In genomic region chr2:180728928-180729559, GRCh38 we compare ENCODE assay signal across 12 cellular contexts.
DNase-seq lines count a peak whose midpoint lies in the region; ATAC-seq, FAIRE-seq and TF ChIP-seq lines count a peak whose summit lies in the region.
"Had no signal": no experiment of that assay in that cellular context is flagged by ENCODE, and none has a peak within 500 bp of the region (broad histone marks: within the 10 kb centered on the region; RNA-seq: fewer than 3 reads in every experiment).

No MANE protein-coding gene starts in this region.

- peak overlapping the region; percentile 86 for H2BK5ac ChIP-seq in IMR-90 (ENCODE audit: low read depth, low read length, poor library complexity, severe bottlenecking)

- H2AFZ ChIP-seq in IMR-90 (replicated peaks; ENCODE audit: low read length, poor library complexity) (no peak overlapping the region), K562 (ENCODE audit: low read depth, low read length) (no peak overlapping the region)

- H3K4me1 ChIP-seq in IMR-90 (ENCODE audit: control insufficient read depth, insufficient read depth, low read length) (peaks cover 3% of the 10 kb centered on the region; the same call in 1 of the 2 replicates), K562 (replicated peaks in 1 of 2; ENCODE audit: control insufficient read depth in 2 of 2, insufficient read depth in 2 of 2, low read length in 2 of 2) (no peaks in the 10 kb centered on the region)

- H3K9me3 Mint-ChIP-seq in immature natural killer cell = peaks cover 0 to 5% (median 0%) of the 10 kb centered on the region in 6 donors
- H3K9me3 Mint-ChIP-seq in activated CD4-positive, alpha-beta T cell treated with anti-CD3 and anti-CD28 coated beads, Interleukin-2, amount 10 ng/mL, durations not matched to agents 24 days and 14 days = no peaks in the 10 kb centered on the region
- H3K9me3 Mint-ChIP-seq: naive B cell; stimulated activated effector memory CD8-positive, alpha-beta T cell treated with anti-CD3 and anti-CD28 coated beads, Interleukin-12 subunit alpha, Interleukin-12 subunit beta, amount 100 ng/mL, for 72 hours had no signal

- H4K91ac ChIP-seq in IMR-90 (ENCODE audit: insufficient read depth, low read depth, low read length) = peak overlapping the region; percentile 64

- in situ Hi-C loops in IMR-90 (cut with MboI; ENCODE audit: low sequenced_read_pairs) (no loop called here), K562 (cut with MboI) (no loop called here)

- ATAC-seq in IMR-90 (ENCODE audit: low read depth) = peak; percentile 92
- ATAC-seq in K562 = no peak
- ATAC-seq: stimulated activated effector memory CD8-positive, alpha-beta T cell treated with anti-CD3 and anti-CD28 coated beads, Interleukin-12 subunit alpha, Interleukin-12 subunit beta, amount 100 ng/mL, for 72 hours had no signal

- TF ChIP-seq POLR2A in IMR-90 (IDR thresholded peaks at IDR 0.05; ENCODE audit: low read depth, low read length) (no peak), K562 (conservative IDR thresholded peaks at IDR 0.05) (no peak)

- peak overlapping the region; percentile 68 for H3K4ac ChIP-seq in IMR-90 (ENCODE audit: low read depth, low read length)

- peak; percentile 83 for DNase-seq in AG10803 (ENCODE audit: low read depth)
- peak; percentile 94 for DNase-seq in IMR-90
- DNase-seq in K562 (ENCODE audit: extremely low read depth in 1 of 4, low spot score in 3 of 4) = no peak
- DNase-seq in kidney epithelial cell (ENCODE audit: low read depth) = peak; percentile 76
- no peak for DNase-seq in iPS-NIHi11 (ENCODE audit: low spot score)
- DNase-seq in nucleus accumbens (lab: John Stamatoyannopoulos, UW) = no peak
- no peak for DNase-seq in immature natural killer cell
- DNase-seq in activated CD4-positive, alpha-beta T cell treated with anti-CD3 and anti-CD28 coated beads, Interleukin-2, amount 10 ng/mL, durations not matched to agents 24 days and 14 days = no peak
- DNase-seq: cortex of kidney, naive B cell, NCI-H2029 treated with DMSO at 0.1 percent for 48 hours had no signal

- H2AK5ac ChIP-seq in IMR-90 (ENCODE audit: low read depth, low read length) = no peak overlapping the region

- H2BK20ac ChIP-seq in IMR-90 (ENCODE audit: low read depth, low read length) = peak overlapping the region; percentile 86

- CTCF ChIA-PET in IMR-90 (lab: Yijun Ruan, JAX) (interaction anchor here (0.5 to 1.1 kb wide), 4 partner anchors 11 to 525 kb away, joined by 3 read pairs; no protein-coding TSS in a partner anchor), K562 (lab: Yijun Ruan, JAX; ENCODE audit: low intra/inter-chr PET ratio) (no interaction called here)

- H3K4me3 Mint-ChIP-seq in immature natural killer cell = no peak overlapping the region
- no peak overlapping the region for H3K4me3 Mint-ChIP-seq in activated CD4-positive, alpha-beta T cell treated with anti-CD3 and anti-CD28 coated beads, Interleukin-2, amount 10 ng/mL, durations not matched to agents 24 days and 14 days
- H3K4me3 Mint-ChIP-seq: naive B cell; stimulated activated effector memory CD8-positive, alpha-beta T cell treated with anti-CD3 and anti-CD28 coated beads, Interleukin-12 subunit alpha, Interleukin-12 subunit beta, amount 100 ng/mL, for 72 hours had no signal

- H4K20me1 ChIP-seq in IMR-90 (ENCODE audit: insufficient read depth, low read length) (no peaks in the 10 kb centered on the region), K562 (replicated peaks; ENCODE audit: control insufficient read depth, insufficient read depth, low read length) (no peaks in the 10 kb centered on the region)

- peak overlapping the region; percentile 10; the same call in 1 of the 2 replicates for H3K14ac ChIP-seq in IMR-90 (replicated peaks; ENCODE audit: low read depth, low read length)

- H3K9me1 ChIP-seq in IMR-90 (ENCODE audit: insufficient read depth, low read length) = no peaks in the 10 kb centered on the region
- no peaks in the 10 kb centered on the region for H3K9me1 ChIP-seq in K562 (ENCODE audit: control insufficient read depth, insufficient read depth, low read length)

- FAIRE-seq in K562 (lab: Jason Lieb, UNC) = no peak

- TF ChIP-seq RAD21 in IMR-90 (IDR thresholded peaks at IDR 0.05; ENCODE audit: low read length) = no peak
- TF ChIP-seq RAD21 in K562 (CRISPR knock-in tag; conservative IDR thresholded peaks at IDR 0.05 in 1 of 2, IDR thresholded peaks at IDR 0.05 in 1 of 2) = no peak

- peak overlapping the region; percentile 94 for H2BK120ac ChIP-seq in IMR-90 (ENCODE audit: low read depth, low read length)

- H3K27me3 Mint-ChIP-seq in immature natural killer cell (ENCODE audit: low read depth in 3 of 3) = no peaks in the 10 kb centered on the region
- H3K27me3 Mint-ChIP-seq in activated CD4-positive, alpha-beta T cell treated with anti-CD3 and anti-CD28 coated beads, Interleukin-2, amount 10 ng/mL, durations not matched to agents 24 days and 14 days = peaks cover 3% of the 10 kb centered on the region
- H3K27me3 Mint-ChIP-seq: naive B cell had no signal

- intact Hi-C loops in IMR-90 (cut with micrococcal nuclease) (loop anchor here (2.0 kb wide), 1 partner anchor 24 kb away; no protein-coding TSS in a partner anchor), K562 (cut with micrococcal nuclease) (no loop called here)
- intact Hi-C loops in activated CD4-positive, alpha-beta T cell treated with anti-CD3 and anti-CD28 coated beads, Interleukin-2, amount 10 ng/mL, durations not matched to agents 24 days and 14 days (cut with micrococcal nuclease) = no loop called here

- no peak overlapping the region for H2AK9ac ChIP-seq in IMR-90 (replicated peaks; ENCODE audit: low read depth, low read length, poor library complexity)

- H3K4me2 ChIP-seq in IMR-90 (ENCODE audit: low read depth, low read length) (peak overlapping the region; percentile 99), K562 (ENCODE audit: insufficient read depth, low read length) (no peak overlapping the region)

- no peak for TF ChIP-seq EP300 in K562 (IDR thresholded peaks at IDR 0.05; ENCODE audit: low read length)

- no peak for TF ChIP-seq CTCF in AG10803 (conservative IDR thresholded peaks at IDR 0.05; ENCODE audit: low read length)
- TF ChIP-seq CTCF in IMR-90 (conservative IDR thresholded peaks at IDR 0.05; ENCODE audit: low read depth, low read length) = no peak
- TF ChIP-seq CTCF in K562 (IDR thresholded peaks at IDR 0.05 in 2 of 3, conservative IDR thresholded peaks at IDR 0.05 in 1 of 3; ENCODE audit: insufficient read depth in 2 of 3, low read depth in 1 of 3, low read length in 3 of 3) = no peak
- no peak for TF ChIP-seq CTCF in kidney epithelial cell (IDR thresholded peaks at IDR 0.05; ENCODE audit: insufficient read depth, low read length, poor library complexity, severe bottlenecking)

- no peaks in the 10 kb centered on the region for H3K9me3 ChIP-seq in IMR-90 (ENCODE audit: control insufficient read depth, insufficient read depth, low read length)
- H3K9me3 ChIP-seq in K562 (replicated peaks; ENCODE audit: control insufficient read depth, insufficient read depth, low read depth, low read length) = no peaks in the 10 kb centered on the region

- POLR2A ChIA-PET in IMR-90 (lab: Charles Lee; ENCODE audit: unreplicated experiment) = no interaction called here
- POLR2A ChIA-PET in K562 (lab: Yijun Ruan, JAX) = interaction anchor here (1.8 kb wide), 1 partner anchor 11 kb away, joined by 4 read pairs; no protein-coding TSS in a partner anchor

- H3K4me1 Mint-ChIP-seq in immature natural killer cell = no peaks in the 10 kb centered on the region
- H3K4me1 Mint-ChIP-seq in activated CD4-positive, alpha-beta T cell treated with anti-CD3 and anti-CD28 coated beads, Interleukin-2, amount 10 ng/mL, durations not matched to agents 24 days and 14 days = no peaks in the 10 kb centered on the region
- H3K4me1 Mint-ChIP-seq: naive B cell; stimulated activated effector memory CD8-positive, alpha-beta T cell treated with anti-CD3 and anti-CD28 coated beads, Interleukin-12 subunit alpha, Interleukin-12 subunit beta, amount 100 ng/mL, for 72 hours had no signal

- H4K8ac ChIP-seq in IMR-90 (ENCODE audit: low read depth in 2 of 2, low read length in 2 of 2) = peak overlapping the region; percentile 38 to 71; a peak in 3 of 4 replicates

- H3K79me1 ChIP-seq in IMR-90 (ENCODE audit: low read depth in 1 of 2, low read length in 2 of 2) = no peaks in the 10 kb centered on the region

- dilution Hi-C loops in IMR-90 (cut with HindIII; ENCODE audit: low sequenced_read_pairs, unreplicated experiment) = no loop called here

- H3K27ac ChIP-seq in IMR-90 (ENCODE audit: insufficient read depth, low read length) (peak overlapping the region; percentile 30; the same call in 1 of the 2 replicates), K562 (ENCODE audit: extremely low read depth, low read depth, low read length) (no peak overlapping the region)

- BruUV-seq in IMR-90 (replicated peaks; lab: Mats Ljungman, UMichigan) (no TSS peak), K562 (replicated peaks; lab: Mats Ljungman, UMichigan) (no TSS peak)

- H3K27me3 ChIP-seq in IMR-90 (ENCODE audit: control insufficient read depth, insufficient read depth, low read length) = no peaks in the 10 kb centered on the region
- H3K27me3 ChIP-seq in K562 (ENCODE audit: control insufficient read depth in 2 of 2, insufficient read depth in 2 of 2, low read length in 2 of 2) = no peaks in the 10 kb centered on the region
- no peaks in the 10 kb centered on the region for H3K27me3 ChIP-seq in kidney epithelial cell (ENCODE audit: control insufficient read depth, insufficient read depth, low read length)

- WGBS in IMR-90 (ENCODE audit: extremely low coverage in 2 of 2, insufficient read length in 1 of 2), 2 experiments = no CpG with 5 or more reads among the region's 2 CpGs
- WGBS in K562 (ENCODE audit: insufficient coverage, low coverage, missing lambda C conversion rate) = 9% methylated on average over 2 of the region's 2 CpGs

- H3K18ac ChIP-seq in IMR-90 (ENCODE audit: low read depth, low read length) = peak overlapping the region; percentile 89; the same call in 1 of the 2 replicates

- H4K5ac ChIP-seq in IMR-90 (ENCODE audit: low read depth, low read length) = peak overlapping the region; percentile 2; the same call in 1 of the 2 replicates

- no peak overlapping the region for H3K4me3 ChIP-seq in AG10803 (ENCODE audit: low read length)
- H3K4me3 ChIP-seq in IMR-90 (ENCODE audit: insufficient read depth, low read depth, low read length) = peak overlapping the region; percentile 39; the same call in 1 of the 2 replicates
- H3K4me3 ChIP-seq in K562 = no peak overlapping the region
- no peak overlapping the region for H3K4me3 ChIP-seq in kidney epithelial cell (ENCODE audit: low read depth, low read length)

- H3K36me3 Mint-ChIP-seq in immature natural killer cell = no peaks in the 10 kb centered on the region
- H3K36me3 Mint-ChIP-seq in activated CD4-positive, alpha-beta T cell treated with anti-CD3 and anti-CD28 coated beads, Interleukin-2, amount 10 ng/mL, durations not matched to agents 24 days and 14 days (ENCODE audit: low read depth) = no peaks in the 10 kb centered on the region
- H3K36me3 Mint-ChIP-seq: naive B cell; stimulated activated effector memory CD8-positive, alpha-beta T cell treated with anti-CD3 and anti-CD28 coated beads, Interleukin-12 subunit alpha, Interleukin-12 subunit beta, amount 100 ng/mL, for 72 hours had no signal

- H3K79me2 ChIP-seq in K562 (ENCODE audit: control insufficient read depth, insufficient read depth, low read length) = no peaks in the 10 kb centered on the region

- H3K9ac ChIP-seq in IMR-90 (ENCODE audit: low read depth, low read length) = peak overlapping the region; percentile 4; the same call in 1 of the 2 replicates
- H3K9ac ChIP-seq in K562 (ENCODE audit: insufficient read depth in 1 of 2, low read depth in 2 of 2, low read length in 2 of 2) = no peak overlapping the region

- no peaks in the 10 kb centered on the region for H3K36me3 ChIP-seq in IMR-90 (ENCODE audit: control insufficient read depth, insufficient read depth, low read length)
- H3K36me3 ChIP-seq in K562 (ENCODE audit: control insufficient read depth, insufficient read depth, low read length) = no peaks in the 10 kb centered on the region
- no peaks in the 10 kb centered on the region for H3K36me3 ChIP-seq in kidney epithelial cell (ENCODE audit: control insufficient read depth, insufficient read depth, low read length)

- peak overlapping the region; percentile 18; the same call in 1 of the 3 replicates for H2BK15ac ChIP-seq in IMR-90 (ENCODE audit: low read depth, low read length)

- H3K56ac ChIP-seq in IMR-90 (ENCODE audit: extremely low read depth, insufficient read depth, low read length) = peak overlapping the region; percentile 19; the same call in 1 of the 2 replicates

- no peak overlapping the region for H3K27ac Mint-ChIP-seq in immature natural killer cell
- H3K27ac Mint-ChIP-seq in activated CD4-positive, alpha-beta T cell treated with anti-CD3 and anti-CD28 coated beads, Interleukin-2, amount 10 ng/mL, durations not matched to agents 24 days and 14 days = no peak overlapping the region
- H3K27ac Mint-ChIP-seq: naive B cell; stimulated activated effector memory CD8-positive, alpha-beta T cell treated with anti-CD3 and anti-CD28 coated beads, Interleukin-12 subunit alpha, Interleukin-12 subunit beta, amount 100 ng/mL, for 72 hours had no signal

- H3K23ac ChIP-seq in IMR-90 (ENCODE audit: low read depth, low read length) = 0 out of 2 replicates have a peak overlapping the region, but pooled peaks have one; percentile 21

Comparison
In these comparisons a context has a peak if more than half of its experiments do, and no peak if none do; other contexts are left out.
1. DNase-seq: peak in AG10803 (single experiment), IMR-90 (single experiment) and kidney epithelial cell (single experiment); none in K562 (0 of 4), iPS-NIHi11 (single experiment), nucleus accumbens (0 of 56), immature natural killer cell (0 of 3) and activated CD4-positive, alpha-beta T cell treated with anti-CD3 and anti-CD28 coated beads, Interleukin-2, amount 10 ng/mL, durations not matched to agents 24 days and 14 days (single experiment).